In the genomic region with DNA sequence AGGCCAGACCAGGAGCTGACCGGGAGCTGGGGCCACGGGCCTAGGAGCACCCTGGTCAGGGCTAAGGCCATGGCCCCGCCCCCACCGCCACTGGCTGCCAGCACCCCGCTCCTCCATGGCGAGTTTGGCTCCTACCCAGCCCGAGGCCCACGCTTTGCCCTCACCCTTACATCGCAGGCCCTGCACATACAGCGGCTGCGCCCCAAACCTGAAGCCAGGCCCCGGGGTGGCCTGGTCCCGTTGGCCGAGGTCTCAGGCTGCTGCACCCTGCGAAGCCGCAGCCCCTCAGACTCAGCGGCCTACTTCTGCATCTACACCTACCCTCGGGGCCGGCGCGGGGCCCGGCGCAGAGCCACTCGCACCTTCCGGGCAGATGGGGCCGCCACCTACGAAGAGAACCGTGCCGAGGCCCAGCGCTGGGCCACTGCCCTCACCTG, we compare ENCODE assay signal across 25 cellular contexts. TPM values are rescaled to one million over a fixed set of nuclear protein-coding genes. Genes with fewer than 3 reads are reported as not detected.
A peak's percentile ranks its signal among the peaks of the same experiment; 100 is the strongest.
DNase-seq lines count a peak whose midpoint lies in the region; ATAC-seq and TF ChIP-seq lines count a peak whose summit lies in the region.
"Had no signal": no experiment of that assay in that cellular context is flagged by ENCODE, and none has a peak within 500 bp of the region (broad histone marks: within the 10 kb centered on the region; RNA-seq: fewer than 3 reads in every experiment).

No MANE protein-coding gene starts in this region.

- 98% methylated on average over 30 of the region's 30 CpGs for WGBS in thymus

- H3K9me3 ChIP-seq in thymus (ENCODE audit: control insufficient read depth) (no peaks in the 10 kb centered on the region), uterus (no peaks in the 10 kb centered on the region)
- H3K9me3 ChIP-seq: SJSA1, tibial nerve had no signal

- TF ChIP-seq CTCF in brain (conservative IDR thresholded peaks at IDR 0.05) (no peak), neural crest cell (conservative IDR thresholded peaks at IDR 0.05) (no peak), uterus (IDR thresholded peaks at IDR 0.05) (no peak)

- intact Hi-C loops in uterus (cut with DNase I; ENCODE audit: low total_unique reads), result no loop called here

- H3K4me3 Mint-ChIP-seq in activated CD8-positive, alpha-beta memory T cell treated with anti-CD3 and anti-CD28 coated beads, Interleukin-2, amount 10 ng/mL, durations not matched to agents 7 days and 5 days, result no peak overlapping the region
- H3K4me3 Mint-ChIP-seq in brain (peak overlapping the region in 3 of 5 experiments; percentile 86 to 93 (median 87)), neural crest cell (peak overlapping the region; percentile 44)

- H3K27ac Mint-ChIP-seq in activated CD8-positive, alpha-beta memory T cell treated with anti-CD3 and anti-CD28 coated beads, Interleukin-2, amount 10 ng/mL, durations not matched to agents 7 days and 5 days, result no peak overlapping the region
- H3K27ac Mint-ChIP-seq in brain (no peak overlapping the region), neural crest cell (ENCODE audit: unreplicated experiment) (no peak overlapping the region)

- H3K36me3 ChIP-seq in thymus (ENCODE audit: control insufficient read depth, insufficient read depth) (peaks cover 45% of the 10 kb centered on the region), uterus (no peaks in the 10 kb centered on the region)

- no peaks in the 10 kb centered on the region for H3K27me3 Mint-ChIP-seq in activated CD8-positive, alpha-beta memory T cell treated with anti-CD3 and anti-CD28 coated beads, Interleukin-2, amount 10 ng/mL, durations not matched to agents 7 days and 5 days
- H3K27me3 Mint-ChIP-seq in brain (peaks cover 3% of the 10 kb centered on the region), neural crest cell (ENCODE audit: low read depth) (peaks cover 5% of the 10 kb centered on the region)
- H3K27me3 Mint-ChIP-seq: activated naive CD8-positive, alpha-beta T cell; naive thymus-derived CD4-positive, alpha-beta T cell had no signal

- no peak for TF ChIP-seq POLR2A in uterus (IDR thresholded peaks at IDR 0.05)

- H3K36me3 Mint-ChIP-seq in activated CD8-positive, alpha-beta memory T cell treated with anti-CD3 and anti-CD28 coated beads, Interleukin-2, amount 10 ng/mL, durations not matched to agents 7 days and 5 days, result peaks cover 22% of the 10 kb centered on the region
- peaks cover 9% of the 10 kb centered on the region for H3K36me3 Mint-ChIP-seq in brain
- peaks cover 4% of the 10 kb centered on the region for H3K36me3 Mint-ChIP-seq in neural crest cell (ENCODE audit: low read depth)

- no peak overlapping the region for H3K4me3 ChIP-seq in thymus (ENCODE audit: low read length)
- no peak overlapping the region for H3K4me3 ChIP-seq in uterus
- H3K4me3 ChIP-seq: GM12878, SJSA1 had no signal

- H3K27ac ChIP-seq in thymus (ENCODE audit: low read depth) (peak overlapping the region; percentile 5), uterus (no peak overlapping the region)
- H3K27ac ChIP-seq: SJSA1 had no signal

- no peaks in the 10 kb centered on the region for H3K9me3 Mint-ChIP-seq in activated CD8-positive, alpha-beta memory T cell treated with anti-CD3 and anti-CD28 coated beads, Interleukin-2, amount 10 ng/mL, durations not matched to agents 7 days and 5 days (ENCODE audit: low read depth)
- H3K9me3 Mint-ChIP-seq in brain (no peaks in the 10 kb centered on the region), neural crest cell (no peaks in the 10 kb centered on the region)
- H3K9me3 Mint-ChIP-seq: T-helper 2 cell treated with Interferon-gamma antibody and Interleukin-4, amounts not matched to agents 5 μg/mL and 100 μg/mL, for 36 hours had no signal

- peaks cover 10% of the 10 kb centered on the region for H3K4me1 ChIP-seq in thymus (ENCODE audit: control insufficient read depth, insufficient read depth, low read length)
- peaks cover 0 to 28% of the 10 kb centered on the region in 2 donors for H3K4me1 ChIP-seq in uterus

- DNase-seq in activated CD8-positive, alpha-beta memory T cell treated with anti-CD3 and anti-CD28 coated beads for 24 hours, result peak; percentile 50
- DNase-seq in activated CD8-positive, alpha-beta memory T cell treated with anti-CD3 and anti-CD28 coated beads, Interleukin-2, amount 10 ng/mL, durations not matched to agents 7 days and 5 days, result no peak
- DNase-seq in neural crest cell (ENCODE audit: low read depth, low spot score) (no peak), glomerular visceral epithelial cell (ENCODE audit: extremely low spot score) (no peak), uterus (no peak)
- no peak for DNase-seq in central memory CD4-positive, alpha-beta T cell
- DNase-seq: activated CD4-positive, CD25-positive, alpha-beta regulatory T cell; cortex of kidney; GF-D8; hypothalamus; islet precursor cell; Karpas-422; naive thymus-derived CD4-positive, alpha-beta T cell; NCI-H1092 treated with DMSO at 0.1 percent for 48 hours; NCI-H69; stimulated activated naive CD4-positive, alpha-beta T cell had no signal

- ATAC-seq in activated CD8-positive, alpha-beta memory T cell treated with anti-CD3 and anti-CD28 coated beads, Interleukin-2, amount 10 ng/mL, durations not matched to agents 7 days and 5 days, result no peak
- ATAC-seq: GM12878; naive thymus-derived CD4-positive, alpha-beta T cell had no signal

- CTCF ChIA-PET in activated CD8-positive, alpha-beta memory T cell treated with anti-CD3 and anti-CD28 coated beads, Interleukin-2, amount 10 ng/mL, durations not matched to agents 7 days and 5 days (lab: Charles Lee), result interaction anchor here (0.6 kb wide), 1 partner anchor 56 kb away, joined by 3 read pairs; no protein-coding TSS in a partner anchor

- H3K4me1 Mint-ChIP-seq in activated CD8-positive, alpha-beta memory T cell treated with anti-CD3 and anti-CD28 coated beads, Interleukin-2, amount 10 ng/mL, durations not matched to agents 7 days and 5 days, result peaks cover 51% of the 10 kb centered on the region
- peaks cover 55% of the 10 kb centered on the region for H3K4me1 Mint-ChIP-seq in brain
- H3K4me1 Mint-ChIP-seq in neural crest cell, result peaks cover 44% of the 10 kb centered on the region

- H3K27me3 ChIP-seq in thymus (ENCODE audit: control insufficient read depth, insufficient read depth) (no peaks in the 10 kb centered on the region), uterus (no peaks in the 10 kb centered on the region)
- H3K27me3 ChIP-seq: SJSA1, tibial nerve had no signal

RNA-seq across cellular contexts. Expression of a gene that starts 6.6 kb away (rescaled TPM):
- total RNA-seq in activated CD8-positive, alpha-beta memory T cell treated with anti-CD3 and anti-CD28 coated beads, Interleukin-2, amount 10 ng/mL, durations not matched to agents 7 days and 5 days, result 10 to 100 TPM; 37.3 to 43.4 TPM
- 45.7 TPM for polyA plus RNA-seq in brain (ENCODE audit: insufficient read depth, low read depth, low replicate concordance)
- total RNA-seq in neural crest cell, result 48.5 and 50.3 TPM in 2 replicates
- polyA plus RNA-seq in thymus, result 13.4 TPM
- 10 to 100 TPM; 10.0 to 27.2 (median 21.7) TPM for total RNA-seq in uterus

RNA-seq across cellular contexts. Expression of a gene that starts 6.9 kb away (rescaled TPM):
- 1,000 to 10,000 TPM; 1,413 to 1,465 TPM for total RNA-seq in activated CD8-positive, alpha-beta memory T cell treated with anti-CD3 and anti-CD28 coated beads, Interleukin-2, amount 10 ng/mL, durations not matched to agents 7 days and 5 days
- polyA plus RNA-seq in brain (ENCODE audit: insufficient read depth, low read depth, low replicate concordance), result 3,254 TPM
- total RNA-seq in neural crest cell, result 1,772 and 1,774 TPM in 2 replicates
- polyA plus RNA-seq in thymus, result 2,606 TPM
- 1,000 to 10,000 TPM; 1,515 to 5,795 (median 3,195) TPM for total RNA-seq in uterus

RNA-seq across cellular contexts. Expression of a gene that starts 11.0 kb away (rescaled TPM):
- total RNA-seq in activated CD8-positive, alpha-beta memory T cell treated with anti-CD3 and anti-CD28 coated beads, Interleukin-2, amount 10 ng/mL, durations not matched to agents 7 days and 5 days, result 1 to 10 TPM; 2.8 to 4.1 TPM
- polyA plus RNA-seq in brain (ENCODE audit: insufficient read depth, low read depth, low replicate concordance) (0.95 TPM), thymus (2.2 TPM)
- total RNA-seq in neural crest cell (5.9 and 6.1 TPM in 2 replicates), uterus (1 to 10 TPM in 2 of 4 donors, not detected in 2; 1.8 TPM)
- total RNA-seq: HT1080, tibial nerve had no signal

RNA-seq across cellular contexts. Expression of a gene that starts 11.3 kb away (rescaled TPM):
- 10 to 100 TPM; 11.3 to 18.0 TPM for total RNA-seq in activated CD8-positive, alpha-beta memory T cell treated with anti-CD3 and anti-CD28 coated beads, Interleukin-2, amount 10 ng/mL, durations not matched to agents 7 days and 5 days
- 53.2 TPM for polyA plus RNA-seq in brain (ENCODE audit: insufficient read depth, low read depth, low replicate concordance)
- total RNA-seq in neural crest cell, result 4.9 and 5.2 TPM in 2 replicates
- polyA plus RNA-seq in thymus, result 21.2 TPM
- 10 to 100 TPM in 2 of 4 donors, 1 to 10 TPM in 1, not detected in 1; 3.1 to 29.8 (median 11.3) TPM for total RNA-seq in uterus

RNA-seq across cellular contexts. Expression of a gene that starts 19.4 kb away (rescaled TPM):
- not detected for total RNA-seq in activated CD8-positive, alpha-beta memory T cell treated with anti-CD3 and anti-CD28 coated beads, Interleukin-2, amount 10 ng/mL, durations not matched to agents 7 days and 5 days
- not detected for polyA plus RNA-seq in brain (ENCODE audit: insufficient read depth, low read depth, low replicate concordance)
- total RNA-seq in neural crest cell, result not detected in 2 replicates
- not detected for polyA plus RNA-seq in thymus
- not detected for total RNA-seq in uterus
- total RNA-seq: GM12878; H4; HT1080; naive thymus-derived CD4-positive, alpha-beta T cell; SJSA1; tibial nerve had no signal
- polyA plus RNA-seq: GM12878; naive thymus-derived CD4-positive, alpha-beta T cell had no signal
